ENCODE assay signal across 2 cellular contexts in genomic region chr1:180247580-180247979, GRCh38.
TF ChIP-seq lines count a peak whose summit lies in the region.

No MANE protein-coding gene starts in this region.

TF ChIP-seq in endothelial cell of umbilical vein, 7 proteins besides CTCF, POLR2A, EP300 and RAD21 (continued from another document):
- TF ChIP-seq EZH2 (IDR thresholded peaks at IDR 0.05; ENCODE audit: borderline replicate concordance, low read depth, low read length, severe bottlenecking) (no peak), JUN (IDR thresholded peaks at IDR 0.05; ENCODE audit: borderline replicate concordance, insufficient read depth, insufficient read length, low read depth) (no peak), MAX (IDR thresholded peaks at IDR 0.05; ENCODE audit: insufficient read depth, insufficient read length) (no peak), POLR2AphosphoS5 (IDR thresholded peaks at IDR 0.05; ENCODE audit: insufficient read depth, low read depth, low read length) (no peak), MYC (IDR thresholded peaks at IDR 0.05; ENCODE audit: low read depth, low read length) (no peak), GATA2 (IDR thresholded peaks at IDR 0.05; ENCODE audit: insufficient read depth, insufficient read length, low read depth, low read length) (no peak)
TF ChIP-seq in endothelial cell of umbilical vein: peak in this region for 0.

TF ChIP-seq in SK-N-SH, 30 proteins besides CTCF, POLR2A, EP300 and RAD21:
- TF ChIP-seq USF2 (IDR thresholded peaks at IDR 0.05; ENCODE audit: borderline replicate concordance, low read depth, low read length) = no peak
